Comparison of ENCODE assay signal across 20 cellular contexts in the genomic region with DNA sequence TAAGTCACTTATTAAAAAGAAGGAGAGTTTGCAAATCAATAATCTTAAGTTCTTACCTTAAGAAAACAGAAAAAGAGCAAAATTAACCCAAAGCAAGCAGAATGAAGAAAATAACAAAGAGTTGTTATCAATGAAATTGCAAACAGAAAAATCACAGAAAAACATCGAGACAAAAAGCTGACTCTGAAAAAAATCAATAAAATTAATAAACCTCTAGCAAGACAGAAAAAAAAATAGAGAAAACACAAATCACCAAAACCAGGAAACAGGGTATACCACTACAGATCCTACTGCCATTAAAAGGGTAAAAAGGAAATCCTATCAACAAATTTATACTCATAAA. TPM values are rescaled to one million over a fixed set of nuclear protein-coding genes. Genes with fewer than 3 reads are reported as not detected.
A peak's percentile ranks its signal among the peaks of the same experiment; 100 is the strongest.
DNase-seq lines count a peak whose midpoint lies in the region; ATAC-seq and TF ChIP-seq lines count a peak whose summit lies in the region.
"Had no signal": no experiment of that assay in that cellular context is flagged by ENCODE, and none has a peak within 500 bp of the region (broad histone marks: within the 10 kb centered on the region; RNA-seq: fewer than 3 reads in every experiment).

No MANE protein-coding gene starts in this region.

- H3K27me3 Mint-ChIP-seq in activated CD4-positive, alpha-beta T cell treated with anti-CD3 and anti-CD28 coated beads, Interleukin-2, amount 10 ng/mL, durations not matched to agents 24 days and 14 days, result no peaks in the 10 kb centered on the region
- H3K27me3 Mint-ChIP-seq in T-cell, result peaks cover 0 to 8% of the 10 kb centered on the region in 2 donors
- no peaks in the 10 kb centered on the region for H3K27me3 Mint-ChIP-seq in dendritic cell treated with granulocyte-macrophage colony-stimulating factor and Interleukin-4, amounts not matched to agents 40 ng/mL and 50 ng/mL, for 4 days

- intact Hi-C loops in activated CD4-positive, alpha-beta T cell treated with anti-CD3 and anti-CD28 coated beads, Interleukin-2, amount 10 ng/mL, durations not matched to agents 24 days and 14 days (cut with micrococcal nuclease), result no loop called here
- intact Hi-C loops in dendritic cell treated with granulocyte-macrophage colony-stimulating factor and Interleukin-4, amounts not matched to agents 40 ng/mL and 50 ng/mL, for 4 days (cut with micrococcal nuclease), result no loop called here
- intact Hi-C loops in ascending aorta (cut with DNase I), result no loop called here

- H3K27me3 ChIP-seq in ascending aorta, result no peaks in the 10 kb centered on the region
- H3K27me3 ChIP-seq: gastroesophageal sphincter, MG63, SJCRH30, stomach, upper lobe of right lung had no signal

- H3K4me1 ChIP-seq in ascending aorta, result no peaks in the 10 kb centered on the region
- H3K4me1 ChIP-seq: gastroesophageal sphincter, SJCRH30, stomach, upper lobe of right lung had no signal

- DNase-seq in activated CD4-positive, alpha-beta T cell treated with anti-CD3 and anti-CD28 coated beads, Interleukin-2, amount 10 ng/mL, durations not matched to agents 24 days and 14 days, result no peak
- DNase-seq in activated CD4-positive, alpha-beta T cell treated with anti-CD3 and anti-CD28 coated beads, Interleukin-2, amount 50 U/mL, for 48 hours, result no peak
- DNase-seq in ACHN, result peak; percentile 2
- no peak for DNase-seq in T-cell
- no peak for DNase-seq in ascending aorta (ENCODE audit: low spot score in 2 of 2)
- DNase-seq in stimulated activated CD4-positive, alpha-beta T cell treated with anti-CD3 and anti-CD28 coated beads, Interleukin-15, amount 100 ng/mL, for 24 hours, result no peak
- DNase-seq in cerebellum (ENCODE audit: low spot score), result no peak
- DNase-seq: activated CD8-positive, alpha-beta memory T cell treated with anti-CD3 and anti-CD28 coated beads, Interleukin-2, amount 50 U/mL, for 4 hours; left colon; NCI-H1436 treated with DMSO at 0.1 percent for 48 hours; NCI-H82; nephron progenitor cell; posterior cingulate gyrus; SJCRH30; stomach; upper lobe of right lung had no signal

- H3K27ac ChIP-seq in ascending aorta, result no peak overlapping the region
- H3K27ac ChIP-seq: gastroesophageal sphincter, SJCRH30, stomach, upper lobe of right lung had no signal

- H3K36me3 Mint-ChIP-seq in activated CD4-positive, alpha-beta T cell treated with anti-CD3 and anti-CD28 coated beads, Interleukin-2, amount 10 ng/mL, durations not matched to agents 24 days and 14 days (ENCODE audit: low read depth), result peaks cover 4% of the 10 kb centered on the region
- H3K36me3 Mint-ChIP-seq in T-cell, result no peaks in the 10 kb centered on the region
- no peaks in the 10 kb centered on the region for H3K36me3 Mint-ChIP-seq in dendritic cell treated with granulocyte-macrophage colony-stimulating factor and Interleukin-4, amounts not matched to agents 40 ng/mL and 50 ng/mL, for 4 days (ENCODE audit: low read depth)

- no peaks in the 10 kb centered on the region for H3K36me3 ChIP-seq in ascending aorta
- H3K36me3 ChIP-seq: gastroesophageal sphincter, HAP-1, MG63, SJCRH30, stomach, upper lobe of right lung had no signal

- CTCF ChIA-PET in T-cell (lab: Charles Lee), result no interaction called here

- in situ Hi-C loops in ACHN (cut with HindIII; ENCODE audit: low pct_ligation_motif_present, low pct_unique_long_range_greater_than_20kb, low sequenced_read_pairs), result no loop called here

- ATAC-seq in T-cell (replicated peaks in 1 of 4), result no peak
- ATAC-seq: gastroesophageal sphincter, upper lobe of right lung had no signal

- H3K4me1 Mint-ChIP-seq in activated CD4-positive, alpha-beta T cell treated with anti-CD3 and anti-CD28 coated beads, Interleukin-2, amount 10 ng/mL, durations not matched to agents 24 days and 14 days, result peaks cover 11% of the 10 kb centered on the region
- H3K4me1 Mint-ChIP-seq in T-cell, result peaks cover 0 to 14% (median 5%) of the 10 kb centered on the region in 3 donors
- peaks cover 15% of the 10 kb centered on the region for H3K4me1 Mint-ChIP-seq in dendritic cell treated with granulocyte-macrophage colony-stimulating factor and Interleukin-4, amounts not matched to agents 40 ng/mL and 50 ng/mL, for 4 days (ENCODE audit: low read depth)
- H3K4me1 Mint-ChIP-seq: nephron progenitor cell had no signal

- H3K4me3 ChIP-seq in ascending aorta, result no peak overlapping the region
- H3K4me3 ChIP-seq: gastroesophageal sphincter, HAP-1, MG63, SJCRH30, stomach, upper lobe of right lung had no signal

- H3K27ac Mint-ChIP-seq in activated CD4-positive, alpha-beta T cell treated with anti-CD3 and anti-CD28 coated beads, Interleukin-2, amount 10 ng/mL, durations not matched to agents 24 days and 14 days, result peak overlapping the region; percentile 70
- H3K27ac Mint-ChIP-seq in T-cell, result peak overlapping the region; percentile 9 to 86
- peak overlapping the region; percentile 34 for H3K27ac Mint-ChIP-seq in dendritic cell treated with granulocyte-macrophage colony-stimulating factor and Interleukin-4, amounts not matched to agents 40 ng/mL and 50 ng/mL, for 4 days
- H3K27ac Mint-ChIP-seq: nephron progenitor cell had no signal

- POLR2A ChIA-PET in T-cell (lab: Charles Lee), result no interaction called here

- H3K9me3 ChIP-seq in ascending aorta, result no peaks in the 10 kb centered on the region
- H3K9me3 ChIP-seq: gastroesophageal sphincter, HAP-1, MG63, SJCRH30, upper lobe of right lung had no signal

- no peak for TF ChIP-seq CTCF in ascending aorta (IDR thresholded peaks at IDR 0.05)

- peak overlapping the region; percentile 66 for H3K4me3 Mint-ChIP-seq in activated CD4-positive, alpha-beta T cell treated with anti-CD3 and anti-CD28 coated beads, Interleukin-2, amount 10 ng/mL, durations not matched to agents 24 days and 14 days
- no peak overlapping the region for H3K4me3 Mint-ChIP-seq in T-cell
- no peak overlapping the region for H3K4me3 Mint-ChIP-seq in dendritic cell treated with granulocyte-macrophage colony-stimulating factor and Interleukin-4, amounts not matched to agents 40 ng/mL and 50 ng/mL, for 4 days
- H3K4me3 Mint-ChIP-seq: nephron progenitor cell had no signal

- no peaks in the 10 kb centered on the region for H3K9me3 Mint-ChIP-seq in activated CD4-positive, alpha-beta T cell treated with anti-CD3 and anti-CD28 coated beads, Interleukin-2, amount 10 ng/mL, durations not matched to agents 24 days and 14 days
- H3K9me3 Mint-ChIP-seq in T-cell, result no peaks in the 10 kb centered on the region
- H3K9me3 Mint-ChIP-seq in dendritic cell treated with granulocyte-macrophage colony-stimulating factor and Interleukin-4, amounts not matched to agents 40 ng/mL and 50 ng/mL, for 4 days, result no peaks in the 10 kb centered on the region

RNA-seq across cellular contexts. Expression of gene RBM41, which starts 17.3 kb away (rescaled TPM):
- 15.7 and 16.2 TPM in 2 replicates for total RNA-seq in activated CD4-positive, alpha-beta T cell treated with anti-CD3 and anti-CD28 coated beads, Interleukin-2, amount 10 ng/mL, durations not matched to agents 24 days and 14 days
- total RNA-seq in T-cell (10 to 100 TPM; 13.4 to 26.2 (median 18.9) TPM), ascending aorta (4.6 TPM), cerebellum (32.1 TPM)
